Comparison of ENCODE assay signal across 8 cellular contexts in the genomic region with DNA sequence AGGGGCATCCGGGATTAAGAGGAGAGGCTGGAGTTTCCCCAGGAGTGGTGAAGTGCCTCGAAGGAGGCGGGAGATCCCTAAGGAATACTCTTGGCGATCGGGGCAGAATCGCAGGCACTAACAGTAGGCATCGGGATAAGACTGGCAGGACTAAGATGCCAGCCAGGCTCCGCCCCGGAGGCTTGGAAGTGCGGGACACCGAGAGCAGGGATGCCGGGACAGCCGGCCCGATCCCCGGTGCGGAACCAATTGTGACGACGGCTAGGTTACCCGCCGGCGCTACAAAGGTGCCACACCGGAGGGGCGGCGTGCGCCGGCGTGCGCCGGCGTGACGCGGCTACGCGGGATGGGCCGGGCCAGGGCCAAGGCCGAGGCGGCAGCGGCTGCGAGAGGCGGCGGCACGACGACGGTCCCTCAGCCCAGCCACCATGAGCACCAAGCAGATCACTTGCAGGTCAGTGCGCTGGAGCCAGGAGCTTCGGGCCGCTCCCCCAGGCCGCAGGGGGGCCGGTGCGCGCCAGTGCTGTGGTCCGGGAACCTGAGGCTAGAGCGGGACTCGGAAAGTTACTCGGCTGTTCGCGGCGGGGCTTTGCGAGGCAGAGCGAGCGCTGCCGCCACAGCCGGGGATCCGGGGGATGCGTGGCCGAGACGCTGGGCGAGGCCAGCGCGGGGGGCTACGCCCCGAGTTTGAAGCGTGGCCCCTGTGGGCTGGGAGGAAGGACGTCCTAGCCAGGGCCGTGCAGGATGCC. TPM values are rescaled to one million over a fixed set of nuclear protein-coding genes. Genes with fewer than 3 reads are reported as not detected.
DNase-seq lines count a peak whose midpoint lies in the region; ATAC-seq lines count a peak whose summit lies in the region.

A gene with protein sequence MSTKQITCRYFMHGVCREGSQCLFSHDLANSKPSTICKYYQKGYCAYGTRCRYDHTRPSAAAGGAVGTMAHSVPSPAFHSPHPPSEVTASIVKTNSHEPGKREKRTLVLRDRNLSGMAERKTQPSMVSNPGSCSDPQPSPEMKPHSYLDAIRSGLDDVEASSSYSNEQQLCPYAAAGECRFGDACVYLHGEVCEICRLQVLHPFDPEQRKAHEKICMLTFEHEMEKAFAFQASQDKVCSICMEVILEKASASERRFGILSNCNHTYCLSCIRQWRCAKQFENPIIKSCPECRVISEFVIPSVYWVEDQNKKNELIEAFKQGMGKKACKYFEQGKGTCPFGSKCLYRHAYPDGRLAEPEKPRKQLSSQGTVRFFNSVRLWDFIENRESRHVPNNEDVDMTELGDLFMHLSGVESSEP (plus strand): TSS at position 365 of the 749 bp plus-strand sequence. CDS start 64 bp downstream, at position 429.

- CTCF ChIA-PET in CD8-positive, alpha-beta memory T cell (lab: Charles Lee), result no interaction called here
- CTCF ChIA-PET in activated CD8-positive, alpha-beta memory T cell treated with anti-CD3 and anti-CD28 coated beads, Interleukin-2, amount 10 ng/mL, durations not matched to agents 7 days and 5 days (lab: Charles Lee), result interaction anchor here (1.7 kb wide), 1 partner anchor 72 kb away, joined by 4 read pairs; a partner anchor contains a TSS

- ATAC-seq in GM19438 (IDR thresholded peaks at IDR 0.05; ENCODE audit: low read depth, unreplicated experiment) (peak; percentile 86), HG03571 (IDR thresholded peaks at IDR 0.05; ENCODE audit: unreplicated experiment) (peak; percentile 86)
- ATAC-seq in activated CD8-positive, alpha-beta memory T cell treated with anti-CD3 and anti-CD28 coated beads, Interleukin-2, amount 10 ng/mL, durations not matched to agents 7 days and 5 days, result peak; percentile 98

- POLR2A ChIA-PET in CD8-positive, alpha-beta memory T cell (lab: Charles Lee), result interaction anchor here (1.7 kb wide), 1 partner anchor 107 kb away, joined by 8 read pairs; a partner anchor contains a TSS

- peaks cover 0 to 10% (median 0%) of the 10 kb centered on the region in 3 donors for H3K36me3 Mint-ChIP-seq in CD8-positive, alpha-beta memory T cell
- H3K36me3 Mint-ChIP-seq in activated CD8-positive, alpha-beta memory T cell treated with anti-CD3 and anti-CD28 coated beads, Interleukin-2, amount 10 ng/mL, durations not matched to agents 7 days and 5 days, result no peaks in the 10 kb centered on the region

- H3K4me1 Mint-ChIP-seq in CD8-positive, alpha-beta memory T cell, result peaks cover 60 to 70% (median 69%) of the 10 kb centered on the region in 3 donors
- peaks cover 51% of the 10 kb centered on the region for H3K4me1 Mint-ChIP-seq in activated CD8-positive, alpha-beta memory T cell treated with anti-CD3 and anti-CD28 coated beads, Interleukin-2, amount 10 ng/mL, durations not matched to agents 7 days and 5 days

- H3K9ac ChIP-seq in NT2/D1 (ENCODE audit: insufficient read length, low read depth), result peak within 1 kb of the TSS; percentile 96
- peak within 1 kb of the TSS; percentile 80 for H3K9ac ChIP-seq in endocrine pancreas (ENCODE audit: control insufficient read depth, insufficient read depth, low read length)

- H3K27me3 Mint-ChIP-seq in CD8-positive, alpha-beta memory T cell, result peaks cover 27 to 32% of the 10 kb centered on the region in 2 donors
- peaks cover 25% of the 10 kb centered on the region for H3K27me3 Mint-ChIP-seq in activated CD8-positive, alpha-beta memory T cell treated with anti-CD3 and anti-CD28 coated beads, Interleukin-2, amount 10 ng/mL, durations not matched to agents 7 days and 5 days

- no peaks in the 10 kb centered on the region for H3K36me3 ChIP-seq in CD8-positive, alpha-beta memory T cell (ENCODE audit: insufficient read depth, low read length)
- H3K36me3 ChIP-seq in NT2/D1 (ENCODE audit: insufficient read depth, insufficient read length, low read length) (no peaks in the 10 kb centered on the region), endocrine pancreas (ENCODE audit: control insufficient read depth, insufficient read depth, low read length) (no peaks in the 10 kb centered on the region)

- H3K4me3 ChIP-seq in CD8-positive, alpha-beta memory T cell (ENCODE audit: low read length), result peak within 1 kb of the TSS; percentile 72
- H3K4me3 ChIP-seq in NT2/D1 (ENCODE audit: insufficient read length, low read depth), result peak within 1 kb of the TSS; percentile 92
- peak within 1 kb of the TSS; percentile 99 for H3K4me3 ChIP-seq in endocrine pancreas (ENCODE audit: control insufficient read depth, insufficient read depth, low read length)

- DNase-seq in CD8-positive, alpha-beta memory T cell, result peak; percentile 76 to 88 (median 83)
- DNase-seq in NT2/D1 (ENCODE audit: low read depth, low spot score), result peak; percentile 88
- peak; percentile 87 for DNase-seq in activated CD8-positive, alpha-beta memory T cell treated with anti-CD3 and anti-CD28 coated beads, Interleukin-2, amount 10 ng/mL, durations not matched to agents 7 days and 5 days
- DNase-seq in mesenteric fat pad (ENCODE audit: low spot score), result peak; percentile 97
- peak; percentile 79 for DNase-seq in stimulated activated CD8-positive, alpha-beta memory T cell treated with anti-CD3 and anti-CD28 coated beads, Interleukin-15, amount 100 ng/mL, for 24 hours (ENCODE audit: low read depth)

- peaks cover 0 to 2% (median 0%) of the 10 kb centered on the region in 5 donors for H3K9me3 Mint-ChIP-seq in CD8-positive, alpha-beta memory T cell
- H3K9me3 Mint-ChIP-seq in activated CD8-positive, alpha-beta memory T cell treated with anti-CD3 and anti-CD28 coated beads, Interleukin-2, amount 10 ng/mL, durations not matched to agents 7 days and 5 days (ENCODE audit: low read depth), result no peaks in the 10 kb centered on the region

- peaks cover 15% of the 10 kb centered on the region for H3K27me3 ChIP-seq in CD8-positive, alpha-beta memory T cell (ENCODE audit: insufficient read depth, low read length, poor library complexity, severe bottlenecking)
- H3K27me3 ChIP-seq in NT2/D1 (ENCODE audit: insufficient read depth, insufficient read length) (peaks cover 41% of the 10 kb centered on the region), endocrine pancreas (ENCODE audit: control insufficient read depth, insufficient read depth, low read length) (no peaks in the 10 kb centered on the region)

- H3K9me3 ChIP-seq in CD8-positive, alpha-beta memory T cell (ENCODE audit: low read length), result no peaks in the 10 kb centered on the region
- H3K9me3 ChIP-seq in NT2/D1 (ENCODE audit: insufficient read depth, low read length) (no peaks in the 10 kb centered on the region), endocrine pancreas (ENCODE audit: control insufficient read depth, low read length) (no peaks in the 10 kb centered on the region)

- H3K27ac Mint-ChIP-seq in CD8-positive, alpha-beta memory T cell, result peak within 1 kb of the TSS; percentile 84 to 96 (median 94)
- H3K27ac Mint-ChIP-seq in activated CD8-positive, alpha-beta memory T cell treated with anti-CD3 and anti-CD28 coated beads, Interleukin-2, amount 10 ng/mL, durations not matched to agents 7 days and 5 days, result peak within 1 kb of the TSS; percentile 89

- peak within 1 kb of the TSS; percentile 91 for H3K27ac ChIP-seq in CD8-positive, alpha-beta memory T cell (ENCODE audit: low read depth, low read length)

- H3K4me3 Mint-ChIP-seq in CD8-positive, alpha-beta memory T cell, result peak within 1 kb of the TSS; percentile 87 to 99 (median 93)
- H3K4me3 Mint-ChIP-seq in activated CD8-positive, alpha-beta memory T cell treated with anti-CD3 and anti-CD28 coated beads, Interleukin-2, amount 10 ng/mL, durations not matched to agents 7 days and 5 days, result peak within 1 kb of the TSS; percentile 90

- H3K4me1 ChIP-seq in CD8-positive, alpha-beta memory T cell (ENCODE audit: insufficient read depth, low read length), result peaks cover 40% of the 10 kb centered on the region
- H3K4me1 ChIP-seq in NT2/D1 (ENCODE audit: insufficient read depth, insufficient read length), result peaks cover 2% of the 10 kb centered on the region
- peaks cover 15% of the 10 kb centered on the region for H3K4me1 ChIP-seq in endocrine pancreas (ENCODE audit: control insufficient read depth, insufficient read depth, low read length)

RNA-seq across cellular contexts. Expression of the gene that starts here (rescaled TPM):
- 10 to 100 TPM; 30.0 to 33.6 TPM for total RNA-seq in CD8-positive, alpha-beta memory T cell
- 51.6 TPM for polyA plus RNA-seq in CD8-positive, alpha-beta memory T cell
- 10 to 100 TPM; 20.3 to 22.4 TPM for total RNA-seq in activated CD8-positive, alpha-beta memory T cell treated with anti-CD3 and anti-CD28 coated beads, Interleukin-2, amount 10 ng/mL, durations not matched to agents 7 days and 5 days
- 26.6 TPM for total RNA-seq in mesenteric fat pad

Comparison
In these comparisons a context has a peak if more than half of its experiments do, and no peak if none do; other contexts are left out.
1. Peak in every context shown above with its lines: DNase-seq, ATAC-seq, H3K4me3 ChIP-seq and H3K27ac ChIP-seq.